Comparison of ENCODE assay signal across 18 cellular contexts in the genomic region with DNA sequence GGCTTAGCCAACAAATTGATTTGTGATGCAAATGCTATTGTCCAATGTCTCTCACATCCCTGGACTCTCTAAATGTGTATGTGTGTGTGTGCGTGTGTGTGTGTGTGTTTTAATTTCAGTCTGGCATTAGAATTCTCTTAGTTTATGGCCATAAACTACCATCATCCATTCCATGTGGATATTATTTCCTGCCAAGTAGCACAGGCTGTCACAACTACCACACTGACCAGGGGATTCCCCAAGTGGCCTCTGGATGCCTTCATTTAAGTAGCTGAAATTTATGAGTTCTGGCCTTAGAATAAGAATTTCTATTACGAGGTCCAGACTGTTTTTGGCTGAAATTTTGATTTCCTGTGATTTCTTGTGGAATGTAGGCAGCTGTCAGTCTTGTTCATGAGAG.
"Had no signal": no experiment of that assay in that cellular context is flagged by ENCODE, and none has a peak within 500 bp of the region (broad histone marks: within the 10 kb centered on the region; RNA-seq: fewer than 3 reads in every experiment).

No MANE protein-coding gene starts in this region.

- H3K36me3 ChIP-seq: esophagus squamous epithelium, right atrium auricular region had no signal

- H2AFZ ChIP-seq: hepatocyte had no signal

- H3K27ac ChIP-seq: esophagus squamous epithelium, foreskin keratinocyte, hepatocyte, right atrium auricular region had no signal

- ATAC-seq: foreskin keratinocyte, left ventricle myocardium superior had no signal

- H3K27me3 ChIP-seq: foreskin keratinocyte, right atrium auricular region had no signal

- H3K4me1 ChIP-seq: esophagus squamous epithelium, foreskin keratinocyte, right atrium auricular region had no signal

- H3K4me2 ChIP-seq: hepatocyte, smooth muscle cell had no signal

- H3K4me3 ChIP-seq: dorsolateral prefrontal cortex, esophagus squamous epithelium, hepatocyte, lung, right atrium auricular region, smooth muscle cell had no signal

- H3K9me3 ChIP-seq: esophagus squamous epithelium, right atrium auricular region had no signal

- H3K79me2 ChIP-seq: hepatocyte had no signal

- FAIRE-seq: endometrium, kidney had no signal

- DNase-seq: dorsolateral prefrontal cortex; effector memory CD4-positive, alpha-beta T cell; esophagus squamous epithelium; foreskin keratinocyte; kidney; left cardiac atrium; left ventricle myocardium superior; mesenchymal stem cell; midbrain; naive B cell; stimulated activated CD4-positive, alpha-beta T cell treated with anti-CD3 and anti-CD28 coated beads, Interleukin-2, amount 100 ng/mL, for 48 hours; stimulated activated naive CD4-positive, alpha-beta T cell treated with Interleukin-2 at 50 U/mL for 16 hours; trophoblast cell had no signal
